Comparison of ENCODE assay signal across 9 cellular contexts in the genomic region with DNA sequence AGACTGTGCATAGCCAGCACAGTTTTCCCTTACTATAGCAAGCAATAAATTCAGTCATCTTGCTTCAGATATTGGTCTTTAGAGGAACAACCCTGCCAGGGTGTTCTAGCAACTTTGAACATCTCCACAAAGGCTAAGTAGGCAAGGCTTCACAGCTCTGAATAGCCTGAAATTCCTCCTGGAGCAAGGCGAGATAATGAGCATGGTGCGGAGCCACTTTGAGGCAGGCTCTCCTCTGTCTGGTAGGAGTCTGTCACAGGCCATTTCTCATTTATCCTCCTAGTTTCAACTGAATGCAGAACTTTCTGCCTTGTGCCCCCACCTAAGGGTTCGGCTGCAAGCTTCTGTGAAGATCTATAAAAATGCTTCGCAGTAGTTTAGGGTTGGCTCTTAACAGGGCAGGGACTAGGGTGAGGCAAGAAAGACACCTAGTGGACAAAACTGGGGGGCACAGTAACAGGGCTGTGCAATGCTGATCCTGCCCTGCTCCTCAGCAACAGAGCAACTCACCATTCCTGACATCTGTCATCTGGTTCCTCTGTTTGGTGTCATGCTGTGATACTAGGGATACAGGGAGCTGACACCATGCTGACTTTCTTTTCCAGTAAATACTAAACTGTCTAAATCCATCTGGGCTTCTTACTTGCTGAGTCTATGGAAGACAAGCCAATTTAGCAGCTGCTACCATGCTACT. TPM values are rescaled to one million over a fixed set of nuclear protein-coding genes. Genes with fewer than 3 reads are reported as not detected.
DNase-seq lines count a peak whose midpoint lies in the region; ATAC-seq, FAIRE-seq and TF ChIP-seq lines count a peak whose summit lies in the region.
"Had no signal": no experiment of that assay in that cellular context is flagged by ENCODE, and none has a peak within 500 bp of the region (broad histone marks: within the 10 kb centered on the region; RNA-seq: fewer than 3 reads in every experiment).

No MANE protein-coding gene starts in this region.

- CTCF ChIA-PET in PC-3 (lab: Charles Lee), result no interaction called here

- TF ChIP-seq CTCF in PC-3 (conservative IDR thresholded peaks at IDR 0.05; ENCODE audit: low read depth, low read length) (peak; percentile 60), fibroblast of villous mesenchyme (IDR thresholded peaks at IDR 0.05; ENCODE audit: insufficient read depth, low read depth, low read length) (peak; percentile 66)

- no TSS peak for BruUV-seq in PC-3 (replicated peaks; lab: Mats Ljungman, UMichigan)

- no peaks in the 10 kb centered on the region for H3K79me2 ChIP-seq in PC-3 (ENCODE audit: low read length)

- peaks cover 32 to 50% of the 10 kb centered on the region in 2 donors for H3K27me3 Mint-ChIP-seq in stimulated activated naive B cell treated with anti-CD40 and anti-IgM and Interleukin-4, amounts not matched to agents 10 μg/mL and 1 μg/mL and 100 μg/mL, for 72 hours

- intact Hi-C loops in PC-3 (cut with micrococcal nuclease), result no loop called here

- H3K27ac Mint-ChIP-seq in stimulated activated naive B cell treated with anti-CD40 and anti-IgM and Interleukin-4, amounts not matched to agents 10 μg/mL and 1 μg/mL and 100 μg/mL, for 72 hours, result no peak overlapping the region

- H3K9me3 ChIP-seq in PC-3 (ENCODE audit: low read length), result no peaks in the 10 kb centered on the region

- H4K20me1 ChIP-seq in PC-3 (ENCODE audit: low read length), result no peaks in the 10 kb centered on the region

- ATAC-seq in PC-3 (peak; percentile 95), GM18498 (IDR thresholded peaks at IDR 0.05; ENCODE audit: unreplicated experiment) (no peak)
- peak; percentile 77 to 78 for ATAC-seq in stimulated activated naive B cell treated with anti-CD40 and anti-IgM and Interleukin-4, amounts not matched to agents 10 μg/mL and 1 μg/mL and 100 μg/mL, for 72 hours (replicated peaks)

- no peaks in the 10 kb centered on the region for H3K36me3 ChIP-seq in PC-3 (ENCODE audit: low read depth, low read length)

- no peak overlapping the region for H2AFZ ChIP-seq in PC-3 (ENCODE audit: low read length)

- H3K9ac ChIP-seq in PC-3 (ENCODE audit: low read length), result no peak overlapping the region

- no peak overlapping the region for H3K4me3 Mint-ChIP-seq in stimulated activated naive B cell treated with anti-CD40 and anti-IgM and Interleukin-4, amounts not matched to agents 10 μg/mL and 1 μg/mL and 100 μg/mL, for 72 hours

- H3F3A ChIP-seq in PC-3 (ENCODE audit: low read length, unreplicated experiment), result no peaks in the 10 kb centered on the region

- no peak for FAIRE-seq in HTR-8/SVneo (lab: Jason Lieb, UNC)

- H3K36me3 Mint-ChIP-seq in stimulated activated naive B cell treated with anti-CD40 and anti-IgM and Interleukin-4, amounts not matched to agents 10 μg/mL and 1 μg/mL and 100 μg/mL, for 72 hours, result peaks cover 0 to 4% of the 10 kb centered on the region in 2 donors

- peaks cover 0 to 4% of the 10 kb centered on the region in 2 donors for H3K9me3 Mint-ChIP-seq in stimulated activated naive B cell treated with anti-CD40 and anti-IgM and Interleukin-4, amounts not matched to agents 10 μg/mL and 1 μg/mL and 100 μg/mL, for 72 hours

- no peaks in the 10 kb centered on the region for H3K27me3 ChIP-seq in PC-3 (ENCODE audit: low read length)

- H3K4me2 ChIP-seq in PC-3 (ENCODE audit: low read length), result no peak overlapping the region

- H3K27ac ChIP-seq in PC-3 (ENCODE audit: low read length), result no peak overlapping the region
- H3K27ac ChIP-seq: SK-N-MC had no signal

- H3K4me1 ChIP-seq in PC-3 (ENCODE audit: insufficient read depth, low read length), result no peaks in the 10 kb centered on the region

- H3K4me3 ChIP-seq in PC-3 (ENCODE audit: low read length) (no peak overlapping the region), fibroblast of villous mesenchyme (ENCODE audit: low read depth, low read length) (no peak overlapping the region)
- H3K4me3 ChIP-seq: SK-N-MC had no signal

- H3K9me2 ChIP-seq in PC-3 (replicated peaks; ENCODE audit: low read length), result no peaks in the 10 kb centered on the region

- H3K4me1 Mint-ChIP-seq in stimulated activated naive B cell treated with anti-CD40 and anti-IgM and Interleukin-4, amounts not matched to agents 10 μg/mL and 1 μg/mL and 100 μg/mL, for 72 hours, result peaks cover 0 to 3% of the 10 kb centered on the region in 2 donors

- peak; percentile 78 for DNase-seq in ELF-1 (ENCODE audit: low read depth, low spot score)
- DNase-seq in HTR-8/SVneo (ENCODE audit: insufficient read length, low spot score), result peak; percentile 51
- peak; percentile 22 for DNase-seq in PC-3
- DNase-seq in fibroblast of villous mesenchyme (ENCODE audit: low read depth), result peak; percentile 33
- no peak for DNase-seq in stimulated activated naive B cell treated with anti-CD40 and anti-IgM and Interleukin-4, amounts not matched to agents 10 μg/mL and 1 μg/mL and 100 μg/mL, for 72 hours
- no peak for DNase-seq in foreskin melanocyte
- DNase-seq in HPDE6-E6E7 (ENCODE audit: extremely low spot score), result no peak

- POLR2A ChIA-PET in PC-3 (lab: Charles Lee; ENCODE audit: unreplicated experiment), result no interaction called here

RNA-seq across cellular contexts. Expression of a gene that starts 16.6 kb away (rescaled TPM):
- 6.6 and 7.1 TPM in 2 replicates for total RNA-seq in PC-3 (2014; rRNA removed)
- 2.9 and 6.5 TPM in 2 replicates for total RNA-seq in fibroblast of villous mesenchyme

Comparison
In these comparisons a context has a peak if more than half of its experiments do, and no peak if none do; other contexts are left out.
1. DNase-seq: peak in ELF-1 (single experiment), HTR-8/SVneo (single experiment), PC-3 (single experiment) and fibroblast of villous mesenchyme (single experiment); none in stimulated activated naive B cell treated with anti-CD40 and anti-IgM and Interleukin-4, amounts not matched to agents 10 μg/mL and 1 μg/mL and 100 μg/mL, for 72 hours (single experiment), foreskin melanocyte (single experiment) and HPDE6-E6E7 (single experiment).